Comparison of ENCODE assay signal across 8 cellular contexts in genomic region chr9:34522091-34522887, GRCh38. TPM values are rescaled to one million over a fixed set of nuclear protein-coding genes. Genes with fewer than 3 reads are reported as not detected.
A peak's percentile ranks its signal among the peaks of the same experiment; 100 is the strongest.
DNase-seq lines count a peak whose midpoint lies in the region; ATAC-seq and TF ChIP-seq lines count a peak whose summit lies in the region.

No MANE protein-coding gene starts in this region.

- in situ Hi-C loops in GM13976 (cut with MboI; ENCODE audit: low sequenced_read_pairs, unreplicated experiment): no loop called here

- H3K4me2 ChIP-seq in KMS-11: peak overlapping the region; percentile 73

- CTCF ChIA-PET in CD4-positive, alpha-beta memory T cell (lab: Charles Lee; ENCODE audit: partially characterized antibody): interaction anchor here (0.7 kb wide), 1 partner anchor 22 kb away, joined by 3 read pairs; no protein-coding TSS in a partner anchor
- CTCF ChIA-PET in naive thymus-derived CD4-positive, alpha-beta T cell (lab: Charles Lee): no interaction called here

- H3K27me3 Mint-ChIP-seq in CD4-positive, alpha-beta memory T cell: peaks cover 1 to 5% of the 10 kb centered on the region in 2 donors
- peaks cover 0 to 53% (median 8%) of the 10 kb centered on the region in 5 donors for H3K27me3 Mint-ChIP-seq in naive thymus-derived CD4-positive, alpha-beta T cell

- H3K4me3 ChIP-seq in CD4-positive, alpha-beta memory T cell (ENCODE audit: low read length in 2 of 2): peak overlapping the region; percentile 7 to 43
- H3K4me3 ChIP-seq in KMS-11 (IDR thresholded peaks at IDR 0.05; ENCODE audit: insufficient read depth, low read depth, low read length): no peak overlapping the region
- peak overlapping the region; percentile 51 for H3K4me3 ChIP-seq in naive thymus-derived CD4-positive, alpha-beta T cell (ENCODE audit: low read length)

- TF ChIP-seq CTCF in KMS-11 (conservative IDR thresholded peaks at IDR 0.05; ENCODE audit: low read depth, low read length): no peak
- no peak for TF ChIP-seq CTCF in GM13976 (IDR thresholded peaks at IDR 0.05; ENCODE audit: borderline replicate concordance, control extremely low read depth, extremely low read depth, insufficient read depth, missing control alignments)

- no peaks in the 10 kb centered on the region for H3K27me3 ChIP-seq in CD4-positive, alpha-beta memory T cell (ENCODE audit: insufficient read depth, low read length)
- peaks cover 12% of the 10 kb centered on the region; the same call in 1 of the 2 replicates for H3K27me3 ChIP-seq in KMS-11 (ENCODE audit: insufficient read depth, low read depth)
- no peaks in the 10 kb centered on the region for H3K27me3 ChIP-seq in naive thymus-derived CD4-positive, alpha-beta T cell (ENCODE audit: control insufficient read depth in 2 of 2, insufficient read depth in 2 of 2, low read length in 2 of 2)

- no peaks in the 10 kb centered on the region for H3K36me3 Mint-ChIP-seq in CD4-positive, alpha-beta memory T cell
- H3K36me3 Mint-ChIP-seq in naive thymus-derived CD4-positive, alpha-beta T cell: no peaks in the 10 kb centered on the region

- DNase-seq in CD4-positive, alpha-beta memory T cell: peak in 2 of 5 donors; percentile 5 to 6
- peak in 2 of 9 donors; percentile 13 to 28 for DNase-seq in naive thymus-derived CD4-positive, alpha-beta T cell
- DNase-seq in dedifferentiated amniotic fluid mesenchymal stem cell (ENCODE audit: extremely low spot score) (no peak), GM13976 (ENCODE audit: low spot score) (no peak), kidney glomerular epithelial cell (lab: John Stamatoyannopoulos, UW) (no peak), NCI-H1436 treated with DMSO at 0.1 percent for 48 hours (lab: John Stamatoyannopoulos, UW) (no peak)

- peaks cover 6 to 13% (median 8%) of the 10 kb centered on the region in 4 donors for H3K4me1 Mint-ChIP-seq in CD4-positive, alpha-beta memory T cell
- H3K4me1 Mint-ChIP-seq in naive thymus-derived CD4-positive, alpha-beta T cell: peaks cover 5 to 19% (median 10%) of the 10 kb centered on the region in 7 donors

- H3K9me3 ChIP-seq in CD4-positive, alpha-beta memory T cell (ENCODE audit: control insufficient read depth in 1 of 2, low read length in 2 of 2): no peaks in the 10 kb centered on the region
- H3K9me3 ChIP-seq in naive thymus-derived CD4-positive, alpha-beta T cell (ENCODE audit: control insufficient read depth in 2 of 3, low read length in 3 of 3): no peaks in the 10 kb centered on the region

- H3K36me3 ChIP-seq in CD4-positive, alpha-beta memory T cell (ENCODE audit: insufficient read depth, low read length): no peaks in the 10 kb centered on the region
- H3K36me3 ChIP-seq in KMS-11 (ENCODE audit: insufficient read depth): no peaks in the 10 kb centered on the region
- H3K36me3 ChIP-seq in naive thymus-derived CD4-positive, alpha-beta T cell (ENCODE audit: control insufficient read depth in 2 of 3, insufficient read depth in 3 of 3, low read length in 3 of 3): no peaks in the 10 kb centered on the region

- H3K4me3 Mint-ChIP-seq in CD4-positive, alpha-beta memory T cell: peak overlapping the region; percentile 54 to 89 (median 81)
- H3K4me3 Mint-ChIP-seq in naive thymus-derived CD4-positive, alpha-beta T cell: peak overlapping the region; percentile 70 to 83 (median 78)

- peaks cover 12% of the 10 kb centered on the region for H3K4me1 ChIP-seq in CD4-positive, alpha-beta memory T cell (ENCODE audit: insufficient read depth, low read length)
- H3K4me1 ChIP-seq in KMS-11 (ENCODE audit: low read depth, poor library complexity, severe bottlenecking): peaks cover 5% of the 10 kb centered on the region
- peaks cover 7 to 10% of the 10 kb centered on the region in 2 donors for H3K4me1 ChIP-seq in naive thymus-derived CD4-positive, alpha-beta T cell (ENCODE audit: control insufficient read depth in 2 of 2, insufficient read depth in 2 of 2, low read length in 2 of 2)

- H3K9me3 Mint-ChIP-seq in CD4-positive, alpha-beta memory T cell: no peaks in the 10 kb centered on the region
- H3K9me3 Mint-ChIP-seq in naive thymus-derived CD4-positive, alpha-beta T cell: no peaks in the 10 kb centered on the region

- ATAC-seq in naive thymus-derived CD4-positive, alpha-beta T cell: no peak

- H3K79me2 ChIP-seq in KMS-11 (ENCODE audit: insufficient read depth, low read depth): no peaks in the 10 kb centered on the region

- POLR2A ChIA-PET in CD4-positive, alpha-beta memory T cell (lab: Charles Lee; ENCODE audit: partially characterized antibody): interaction anchor here (2.6 kb wide), 1 partner anchor 64 kb away, joined by 8 read pairs; the partner anchor contains the start of genes DNAI1 and FAM219A
- POLR2A ChIA-PET in naive thymus-derived CD4-positive, alpha-beta T cell (lab: Charles Lee): no interaction called here

- peak overlapping the region; percentile 59 for H2AFZ ChIP-seq in KMS-11 (ENCODE audit: low read depth)

- no peak overlapping the region for H3K9ac ChIP-seq in KMS-11

- peak overlapping the region in 5 of 7 donors; percentile 48 to 85 (median 67) for H3K27ac Mint-ChIP-seq in CD4-positive, alpha-beta memory T cell
- peak overlapping the region in 6 of 9 donors; percentile 18 to 79 (median 64) for H3K27ac Mint-ChIP-seq in naive thymus-derived CD4-positive, alpha-beta T cell

- no peaks in the 10 kb centered on the region for H4K20me1 ChIP-seq in KMS-11 (ENCODE audit: insufficient read depth)

- H3K27ac ChIP-seq in CD4-positive, alpha-beta memory T cell (ENCODE audit: low read depth, low read length): no peak overlapping the region
- H3K27ac ChIP-seq in KMS-11 (no peak overlapping the region), cingulate gyrus (ENCODE audit: low read depth, low read length) (peak overlapping the region; percentile 89)
- peak overlapping the region; percentile 54 for H3K27ac ChIP-seq in naive thymus-derived CD4-positive, alpha-beta T cell (ENCODE audit: low read depth, low read length)

- intact Hi-C loops in CD4-positive, alpha-beta memory T cell (cut with micrococcal nuclease): loop anchor here (5.0 kb wide), 1 partner anchor 110 kb away; no protein-coding TSS in a partner anchor
- intact Hi-C loops in naive thymus-derived CD4-positive, alpha-beta T cell (cut with micrococcal nuclease): loop anchor here (2.0 to 10.0 kb wide), 8 partner anchors 90 to 1260 kb away; partner anchors contain the start of genes RPP25L (in 2 of the 2), BAG1 (in 1 of the 2), DNAJB5 (in 1 of the 2) and KIF24 (in 1 of the 2)

RNA-seq across cellular contexts. Expression of gene ENHO, which starts 0.5 kb away (rescaled TPM):
- total RNA-seq in CD4-positive, alpha-beta memory T cell: not detected
- under 1 TPM in 1 of 2 donors, not detected in 1; 0.47 TPM for polyA plus RNA-seq in CD4-positive, alpha-beta memory T cell
- 1 to 10 TPM in 1 of 5 experiments, under 1 TPM in 1, not detected in 3; 0.56 to 1.9 TPM for total RNA-seq in naive thymus-derived CD4-positive, alpha-beta T cell
- under 1 TPM in 1 of 2 donors, not detected in 1; 0.21 TPM for polyA plus RNA-seq in naive thymus-derived CD4-positive, alpha-beta T cell

Comparison
In these comparisons a context has a peak if more than half of its experiments do, and no peak if none do; other contexts are left out.
1. H3K27ac ChIP-seq: peak in cingulate gyrus (single experiment) and naive thymus-derived CD4-positive, alpha-beta T cell (single experiment); none in CD4-positive, alpha-beta memory T cell (single experiment) and KMS-11 (single experiment).